3 cellular contexts compared by ENCODE assay signal in genomic region chr18:11960743-11961380, GRCh38.
TF ChIP-seq lines count a peak whose summit lies in the region.

No MANE protein-coding gene starts in this region.

TF ChIP-seq in HepG2, 621 proteins besides CTCF, POLR2A, EP300 and RAD21:
- TF ChIP-seq MZF1 (CRISPR knock-in tag; IDR thresholded peaks at IDR 0.05; ENCODE audit: borderline replicate concordance) = no peak
- no peak for TF ChIP-seq FOXA3 (CRISPR knock-in tag; IDR thresholded peaks at IDR 0.05)
- TF ChIP-seq PAWR (CRISPR knock-in tag; IDR thresholded peaks at IDR 0.05; ENCODE audit: borderline replicate concordance) = no peak
- no peak for TF ChIP-seq KAT7 (CRISPR knock-in tag; IDR thresholded peaks at IDR 0.05; ENCODE audit: borderline replicate concordance)
- TF ChIP-seq ZNF629 (CRISPR knock-in tag; conservative IDR thresholded peaks at IDR 0.05) = no peak
- no peak for TF ChIP-seq TOE1 (CRISPR knock-in tag; IDR thresholded peaks at IDR 0.05)
- no peak for TF ChIP-seq ARID3A (IDR thresholded peaks at IDR 0.05; ENCODE audit: low read depth, low read length)
- no peak for TF ChIP-seq SSRP1 (CRISPR knock-in tag; IDR thresholded peaks at IDR 0.05)
- no peak for TF ChIP-seq ATF7 (IDR thresholded peaks at IDR 0.05)
- no peak for TF ChIP-seq ATF7 (CRISPR knock-in tag; IDR thresholded peaks at IDR 0.05)
- no peak for TF ChIP-seq SRSF1 (optimal IDR thresholded peaks at IDR 0.05; ENCODE audit: low read depth, low read length)
- TF ChIP-seq LBX2 (CRISPR knock-in tag; IDR thresholded peaks at IDR 0.05; ENCODE audit: borderline replicate concordance) = no peak
- no peak for TF ChIP-seq ZFP82 (CRISPR knock-in tag; IDR thresholded peaks at IDR 0.05; ENCODE audit: borderline replicate concordance)
- TF ChIP-seq SYNCRIP (IDR thresholded peaks at IDR 0.05; ENCODE audit: insufficient read depth, low read depth, low read length) = no peak
- no peak for TF ChIP-seq ZBTB21 (CRISPR knock-in tag; IDR thresholded peaks at IDR 0.05)
- no peak for TF ChIP-seq ZSCAN12 (CRISPR knock-in tag; IDR thresholded peaks at IDR 0.05)
- TF ChIP-seq ZNF557 (CRISPR knock-in tag; IDR thresholded peaks at IDR 0.05) = no peak
- TF ChIP-seq ZNF790 (CRISPR knock-in tag; IDR thresholded peaks at IDR 0.05; ENCODE audit: borderline replicate concordance) = no peak
- no peak for TF ChIP-seq RBM39 (IDR thresholded peaks at IDR 0.05; ENCODE audit: low read depth, low read length, poor library complexity, severe bottlenecking)
- no peak for TF ChIP-seq ZBTB42 (CRISPR knock-in tag; IDR thresholded peaks at IDR 0.05)
- no peak for TF ChIP-seq ZNF510 (CRISPR knock-in tag; IDR thresholded peaks at IDR 0.05; ENCODE audit: low read depth)

TF ChIP-seq in WTC11, 78 proteins besides CTCF, POLR2A, EP300 and RAD21 (continues in another document):
- no peak for TF ChIP-seq RORB (CRISPR knock-in tag; IDR thresholded peaks at IDR 0.05)
- TF ChIP-seq ZNF232 (CRISPR knock-in tag; IDR thresholded peaks at IDR 0.05) = no peak
- no peak for TF ChIP-seq ZNF281 (CRISPR knock-in tag; IDR thresholded peaks at IDR 0.05)
- no peak for TF ChIP-seq ARID4B (CRISPR knock-in tag; IDR thresholded peaks at IDR 0.05; ENCODE audit: borderline replicate concordance)
- no peak for TF ChIP-seq PRDM15 (CRISPR knock-in tag; IDR thresholded peaks at IDR 0.05)

TF ChIP-seq in HEK293T, 16 proteins besides CTCF, POLR2A, EP300 and RAD21:
- no peak for TF ChIP-seq TARDBP (IDR thresholded peaks at IDR 0.05)
- no peak for TF ChIP-seq ELF4 (IDR thresholded peaks at IDR 0.05)
- no peak for TF ChIP-seq ARNT (IDR thresholded peaks at IDR 0.05)
- no peak for TF ChIP-seq BHLHE40 (IDR thresholded peaks at IDR 0.05; ENCODE audit: borderline replicate concordance)
- TF ChIP-seq HDGF (IDR thresholded peaks at IDR 0.05; ENCODE audit: borderline replicate concordance) = no peak
- no peak for TF ChIP-seq FOXM1 (IDR thresholded peaks at IDR 0.05; ENCODE audit: borderline replicate concordance)
